8 cellular contexts compared by ENCODE assay signal in genomic region chr20:3890999-3891929, GRCh38. TPM values are rescaled to one million over a fixed set of nuclear protein-coding genes. Genes with fewer than 3 reads are reported as not detected.
DNase-seq lines count a peak whose midpoint lies in the region; ATAC-seq lines count a peak whose summit lies in the region.

No MANE protein-coding gene starts in this region.

- no peak overlapping the region for H2AFZ ChIP-seq in neuron (ENCODE audit: low read depth, low read length)

- no peak for ATAC-seq in GM18861 (IDR thresholded peaks at IDR 0.05; ENCODE audit: unreplicated experiment)

- H3K9me3 ChIP-seq in CD8-positive, alpha-beta memory T cell (ENCODE audit: low read length) = no peaks in the 10 kb centered on the region
- H3K9me3 ChIP-seq in endocrine pancreas (ENCODE audit: control insufficient read depth, low read length) (no peaks in the 10 kb centered on the region), neuron (ENCODE audit: low read length) (peaks cover 3% of the 10 kb centered on the region)

- DNase-seq in CD8-positive, alpha-beta memory T cell = no peak
- peak; percentile 14 for DNase-seq in NCI-H69 (lab: John Stamatoyannopoulos, UW)
- DNase-seq in stimulated activated CD4-positive, alpha-beta T cell treated with anti-CD3 and anti-CD28 coated beads, Interleukin-4, amount 100 ng/mL, for 4 hours = no peak
- no peak for DNase-seq in medulla oblongata (ENCODE audit: extremely low spot score)
- no peak for DNase-seq in T-helper 9 cell

- peak overlapping the region; percentile 84 for H3K4me3 ChIP-seq in CD8-positive, alpha-beta memory T cell (ENCODE audit: low read length)
- H3K4me3 ChIP-seq in endocrine pancreas (ENCODE audit: control insufficient read depth, insufficient read depth, low read length) (peak overlapping the region; percentile 90), neuron (ENCODE audit: low read length) (peak overlapping the region; percentile 88)

- H3K27ac Mint-ChIP-seq in CD8-positive, alpha-beta memory T cell = peak overlapping the region; percentile 91 to 99 (median 98)

- H3K9me3 Mint-ChIP-seq in CD8-positive, alpha-beta memory T cell = no peaks in the 10 kb centered on the region

- peaks cover 59 to 74% (median 71%) of the 10 kb centered on the region in 3 donors for H3K4me1 Mint-ChIP-seq in CD8-positive, alpha-beta memory T cell

- H3K36me3 ChIP-seq in CD8-positive, alpha-beta memory T cell (ENCODE audit: insufficient read depth, low read length) = no peaks in the 10 kb centered on the region
- H3K36me3 ChIP-seq in endocrine pancreas (ENCODE audit: control insufficient read depth, insufficient read depth, low read length) (no peaks in the 10 kb centered on the region), neuron (ENCODE audit: insufficient read depth, low read length) (peaks cover 25% of the 10 kb centered on the region)

- POLR2A ChIA-PET in CD8-positive, alpha-beta memory T cell (lab: Charles Lee) = interaction anchor here (0.6 to 1.0 kb wide), 2 partner anchors 12 to 32 kb away, joined by 4 to 11 read pairs; no protein-coding TSS in a partner anchor

- H3K4me1 ChIP-seq in CD8-positive, alpha-beta memory T cell (ENCODE audit: insufficient read depth, low read length) = peaks cover 56% of the 10 kb centered on the region
- H3K4me1 ChIP-seq in endocrine pancreas (ENCODE audit: control insufficient read depth, insufficient read depth, low read length) (peaks cover 9% of the 10 kb centered on the region), neuron (ENCODE audit: insufficient read depth, low read length) (peaks cover 19% of the 10 kb centered on the region)

- H3K27ac ChIP-seq in CD8-positive, alpha-beta memory T cell (ENCODE audit: low read depth, low read length) = peak overlapping the region; percentile 35

- no peaks in the 10 kb centered on the region for H3K27me3 Mint-ChIP-seq in CD8-positive, alpha-beta memory T cell

- H3K9ac ChIP-seq in endocrine pancreas (ENCODE audit: control insufficient read depth, insufficient read depth, low read length) = peak overlapping the region; percentile 7

- H3K27me3 ChIP-seq in CD8-positive, alpha-beta memory T cell (ENCODE audit: insufficient read depth, low read length, poor library complexity, severe bottlenecking) = no peaks in the 10 kb centered on the region
- no peaks in the 10 kb centered on the region for H3K27me3 ChIP-seq in endocrine pancreas (ENCODE audit: control insufficient read depth, insufficient read depth, low read length)
- H3K27me3 ChIP-seq in neuron (ENCODE audit: insufficient read depth, low read length) = no peaks in the 10 kb centered on the region

- peak overlapping the region; percentile 97 to 100 (median 98) for H3K4me3 Mint-ChIP-seq in CD8-positive, alpha-beta memory T cell

- CTCF ChIA-PET in CD8-positive, alpha-beta memory T cell (lab: Charles Lee) = interaction anchor here (1.2 to 1.6 kb wide), 3 partner anchors 193 to 194 kb away, joined by 3 to 7 read pairs (median 3); no protein-coding TSS in a partner anchor

- peaks cover 0 to 42% (median 8%) of the 10 kb centered on the region in 3 donors for H3K36me3 Mint-ChIP-seq in CD8-positive, alpha-beta memory T cell

RNA-seq across cellular contexts. Expression of gene PANK2, which starts 2.1 kb away (rescaled TPM):
- total RNA-seq in CD8-positive, alpha-beta memory T cell = 10 to 100 TPM; 58.1 to 62.3 TPM
- polyA plus RNA-seq in CD8-positive, alpha-beta memory T cell = 51.0 TPM

RNA-seq across cellular contexts. Expression of gene MAVS, which starts 44.6 kb away (rescaled TPM):
- 10 to 100 TPM; 34.3 to 34.8 TPM for total RNA-seq in CD8-positive, alpha-beta memory T cell
- polyA plus RNA-seq in CD8-positive, alpha-beta memory T cell = 8.1 TPM
